ENCODE assay signal across 1 cellular context in genomic region chr12:120495723-120496352, GRCh38.
TF ChIP-seq lines count a peak whose summit lies in the region.

TSS of gene DYNLL1 (plus strand) at chr12:120496113. CDS start at chr12:120496422, 309 bp downstream.

TF ChIP-seq in A549, 52 proteins besides CTCF, POLR2A, EP300 and RAD21 (continued from another document):
- TF ChIP-seq BCL3 (IDR thresholded peaks at IDR 0.05) (peak; percentile 97), ZNF302 (CRISPR knock-in tag; IDR thresholded peaks at IDR 0.05) (no peak), JUN (IDR thresholded peaks at IDR 0.05) (peak; percentile 88 to 98), HEYL (CRISPR knock-in tag; IDR thresholded peaks at IDR 0.05) (no peak), E2F6 (IDR thresholded peaks at IDR 0.05; ENCODE audit: borderline replicate concordance, low read depth) (peak; percentile 15), KDM5A (IDR thresholded peaks at IDR 0.05) (0 out of 2 replicates have a peak, but pooled peaks have one; percentile 24)
TF ChIP-seq in A549: peak in this region for 9.
